8 cellular contexts compared by ENCODE assay signal in the genomic region with DNA sequence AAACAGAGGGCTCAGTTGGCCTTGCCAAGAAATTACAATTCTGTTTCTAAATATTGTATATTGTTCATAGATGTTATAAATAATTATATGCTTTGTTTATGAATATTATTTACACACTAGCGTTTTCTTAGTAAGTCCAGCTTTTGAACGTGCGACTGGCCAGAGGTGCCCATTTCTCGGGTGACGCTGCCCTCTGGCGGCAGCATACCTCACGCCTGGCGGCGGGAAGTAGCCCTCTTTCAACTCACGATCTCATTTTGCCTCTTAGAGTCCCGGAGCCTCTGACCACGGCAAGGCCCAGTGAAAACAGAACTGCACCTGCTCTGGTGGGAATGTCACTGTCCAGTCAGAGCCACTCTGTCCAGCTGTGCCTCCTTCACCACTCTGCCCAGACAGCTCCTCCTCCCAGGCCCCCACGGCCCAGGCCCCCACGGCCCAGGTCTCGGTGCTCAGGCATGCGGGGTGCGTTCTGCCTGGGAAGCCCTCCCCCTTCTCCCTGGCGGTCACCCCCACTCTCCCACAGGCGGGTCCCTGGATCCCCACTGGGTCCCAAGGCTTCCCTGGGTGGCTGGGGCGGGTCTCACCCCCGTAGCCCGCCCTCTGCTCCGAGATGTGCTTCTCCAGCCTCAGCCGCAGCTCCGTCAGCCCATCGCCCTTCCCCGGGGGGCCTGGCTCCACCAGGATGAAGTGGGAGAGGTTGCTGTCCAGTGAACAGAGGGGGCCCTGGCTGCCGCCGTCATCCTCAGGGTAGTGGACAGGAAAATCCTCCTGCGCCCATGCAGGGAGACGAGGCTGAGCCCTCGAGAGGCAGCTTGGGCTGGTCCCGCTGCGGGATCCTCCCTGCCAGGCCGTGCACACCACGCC. TPM values are rescaled to one million over a fixed set of nuclear protein-coding genes. Genes with fewer than 3 reads are reported as not detected.
DNase-seq lines count a peak whose midpoint lies in the region; ATAC-seq lines count a peak whose summit lies in the region.

No MANE protein-coding gene starts in this region.

- DNase-seq in DMS 273 (lab: John Stamatoyannopoulos, UW; ENCODE audit: unreplicated experiment) (peak; percentile 78), SK-MEL-5 (ENCODE audit: low read depth, low spot score) (peak; percentile 74), Right ventricle myocardium superior (peak; percentile 88), posterior vena cava (ENCODE audit: low spot score) (peak; percentile 95)
- DNase-seq in Jurkat, Clone E6-1 (ENCODE audit: low read depth, low spot score), result peak; percentile 45
- DNase-seq in activated naive CD8-positive, alpha-beta T cell treated with anti-CD3 and anti-CD28 coated beads, Interleukin-2, amount 50 U/mL, for 16 hours (ENCODE audit: low read depth, low spot score), result peak; percentile 18

- no peak overlapping the region for H3K4me3 ChIP-seq in Jurkat, Clone E6-1 (ENCODE audit: low read length)

- in situ Hi-C loops in SK-MEL-5 (cut with HindIII; ENCODE audit: low pct_unique_long_range_greater_than_20kb, low sequenced_read_pairs), result no loop called here

- ATAC-seq in Right ventricle myocardium superior (ENCODE audit: poor library complexity) (peak; percentile 88), GM18511 (IDR thresholded peaks at IDR 0.05; ENCODE audit: unreplicated experiment) (no peak), HG03469 (IDR thresholded peaks at IDR 0.05; ENCODE audit: unreplicated experiment) (no peak)

- intact Hi-C loops in Right ventricle myocardium superior (cut with DNase I) (loop anchor here (1.0 to 2.0 kb wide), 2 partner anchors 223 to 233 kb away; no protein-coding TSS in a partner anchor), posterior vena cava (cut with DNase I) (loop anchor here (2.0 kb wide), 2 partner anchors 115 to 223 kb away; no protein-coding TSS in a partner anchor)

RNA-seq across cellular contexts. Expression of gene TSSC4, which starts 19.3 kb away (rescaled TPM):
- polyA plus RNA-seq in Jurkat, Clone E6-1 (2012; ENCODE audit: insufficient read depth, insufficient read length), result 50.0 TPM
- total RNA-seq in SK-MEL-5 (2014; rRNA removed; shearing (Covaris generic)), result 36.5 and 43.3 TPM in 2 replicates
- polyA plus RNA-seq in SK-MEL-5 (2015; cell fraction: cytosol; rRNA removed), result 28.3 and 28.6 TPM in 2 replicates
- polyA plus RNA-seq in SK-MEL-5 (2015; cell fraction: nucleus; rRNA removed), result 41.5 and 46.6 TPM in 2 replicates
- total RNA-seq in Right ventricle myocardium superior (36.2 TPM), posterior vena cava (10 to 100 TPM; 47.4 to 49.6 TPM)

RNA-seq across cellular contexts. Expression of gene TRPM5, which starts 24.4 kb away (rescaled TPM):
- polyA plus RNA-seq in Jurkat, Clone E6-1 (2012; ENCODE audit: insufficient read depth, insufficient read length), result 0.39 TPM
- not detected in 2 replicates for total RNA-seq in SK-MEL-5 (2014; rRNA removed; shearing (Covaris generic))
- polyA plus RNA-seq in SK-MEL-5 (2015; cell fraction: cytosol; rRNA removed), result not detected in 2 replicates
- not detected in 2 replicates for polyA plus RNA-seq in SK-MEL-5 (2015; cell fraction: nucleus; rRNA removed)
- not detected for total RNA-seq in Right ventricle myocardium superior
- not detected for total RNA-seq in posterior vena cava

RNA-seq across cellular contexts. Expression of gene KCNQ1, which starts 24.9 kb away (rescaled TPM):
- not detected for polyA plus RNA-seq in Jurkat, Clone E6-1 (2012; ENCODE audit: insufficient read depth, insufficient read length)
- total RNA-seq in SK-MEL-5 (2014; rRNA removed; shearing (Covaris generic)), result 0.71 TPM in 1 of 2 replicates, not detected in the other
- 0.86 and 2.2 TPM in 2 replicates for polyA plus RNA-seq in SK-MEL-5 (2015; cell fraction: cytosol; rRNA removed)
- polyA plus RNA-seq in SK-MEL-5 (2015; cell fraction: nucleus; rRNA removed), result 0.50 and 4.7 TPM in 2 replicates
- total RNA-seq in Right ventricle myocardium superior, result 33.4 TPM
- 1 to 10 TPM; 4.7 to 7.2 TPM for total RNA-seq in posterior vena cava

RNA-seq across cellular contexts. Expression of gene CD81, which starts 42.8 kb away (rescaled TPM):
- polyA plus RNA-seq in Jurkat, Clone E6-1 (2012; ENCODE audit: insufficient read depth, insufficient read length), result 271 TPM
- total RNA-seq in SK-MEL-5 (2014; rRNA removed; shearing (Covaris generic)), result 132 and 150 TPM in 2 replicates
- 585 and 623 TPM in 2 replicates for polyA plus RNA-seq in SK-MEL-5 (2015; cell fraction: cytosol; rRNA removed)
- 105 and 116 TPM in 2 replicates for polyA plus RNA-seq in SK-MEL-5 (2015; cell fraction: nucleus; rRNA removed)
- 457 TPM for total RNA-seq in Right ventricle myocardium superior
- 100 to 1,000 TPM; 616 to 784 TPM for total RNA-seq in posterior vena cava

Comparison
In these comparisons a context has a peak if more than half of its experiments do, and no peak if none do; other contexts are left out.
1. DNase-seq: peak in every context shown above with its lines; median percentile 95 in posterior vena cava; 88 in Right ventricle myocardium superior; 78 in DMS 273; 74 in SK-MEL-5; 45 in Jurkat, Clone E6-1; 18 in activated naive CD8-positive, alpha-beta T cell treated with anti-CD3 and anti-CD28 coated beads, Interleukin-2, amount 50 U/mL, for 16 hours.